18 cellular contexts compared by ENCODE assay signal in genomic region chr13:97935071-97935470, GRCh38.
"Had no signal": no experiment of that assay in that cellular context is flagged by ENCODE, and none has a peak within 500 bp of the region (broad histone marks: within the 10 kb centered on the region; RNA-seq: fewer than 3 reads in every experiment).

No MANE protein-coding gene starts in this region.

- H3K4me3 ChIP-seq: esophagus muscularis mucosa, heart left ventricle, psoas muscle, right lobe of liver, thoracic aorta, transverse colon had no signal

- ATAC-seq: foreskin keratinocyte; naive thymus-derived CD4-positive, alpha-beta T cell; psoas muscle; stimulated activated naive B cell treated with anti-CD40 and anti-IgM and Interleukin-4, amounts not matched to agents 10 μg/mL and 1 μg/mL and 100 μg/mL, for 72 hours; stimulated activated naive CD8-positive, alpha-beta T cell treated with anti-CD3 and anti-CD28 coated beads, Interleukin-15, amount 100 ng/mL, for 72 hours had no signal

- H3K4me1 ChIP-seq: esophagus muscularis mucosa, foreskin keratinocyte, parathyroid adenoma, psoas muscle, right lobe of liver, transverse colon had no signal

- H3K36me3 ChIP-seq: esophagus muscularis mucosa, heart left ventricle, right lobe of liver, thoracic aorta, transverse colon had no signal

- H2AFZ ChIP-seq: parathyroid adenoma had no signal

- H3K27me3 ChIP-seq: foreskin keratinocyte, heart left ventricle, right lobe of liver, transverse colon had no signal

- H3K79me2 ChIP-seq: parathyroid adenoma had no signal

- H3K27ac ChIP-seq: epithelial cell of prostate, esophagus muscularis mucosa, foreskin keratinocyte, parathyroid adenoma, psoas muscle, right lobe of liver, thoracic aorta, transverse colon had no signal

- DNase-seq: cortex of kidney; effector memory CD4-positive, alpha-beta T cell; foreskin keratinocyte; heart left ventricle; kidney glomerular epithelial cell; mammary epithelial cell; naive thymus-derived CD4-positive, alpha-beta T cell; psoas muscle; right lobe of liver; stimulated activated CD4-positive, alpha-beta T cell treated with anti-CD3 and anti-CD28 coated beads, Interleukin-2, amount 100 ng/mL, for 24 hours; stimulated activated CD4-positive, alpha-beta T cell treated with anti-CD3 and anti-CD28 coated beads, Interleukin-4, amount 100 ng/mL, for 4 hours; stimulated activated naive B cell treated with anti-CD40 and anti-IgM and Interleukin-4, amounts not matched to agents 10 μg/mL and 1 μg/mL and 100 μg/mL, for 72 hours; stimulated activated naive CD8-positive, alpha-beta T cell treated with anti-CD3 and anti-CD28 coated beads, Interleukin-15, amount 100 ng/mL, for 72 hours; transverse colon had no signal

- H3K9me3 ChIP-seq: esophagus muscularis mucosa, heart left ventricle, psoas muscle, right lobe of liver, thoracic aorta, transverse colon had no signal
